In the genomic region with DNA sequence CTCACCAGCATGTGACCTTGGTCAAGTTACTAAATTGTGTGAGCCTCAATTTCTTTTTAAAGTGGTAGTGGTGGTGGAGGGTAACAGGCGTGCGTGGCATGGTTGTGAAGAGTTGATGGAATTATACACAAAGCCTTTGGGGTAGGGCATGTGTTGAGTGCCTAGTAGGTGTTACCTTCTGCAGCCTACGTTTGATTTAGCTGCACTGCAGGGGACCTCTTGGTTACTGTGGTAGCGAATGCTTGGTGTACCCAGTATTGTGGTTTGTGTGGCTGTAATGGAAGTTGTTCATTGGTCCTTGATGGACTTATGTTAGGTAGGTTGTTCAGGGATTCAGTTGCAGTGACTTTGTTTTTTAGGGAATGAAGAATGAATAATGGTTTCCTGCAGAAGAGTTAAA, we compare ENCODE assay signal across 16 cellular contexts. TPM values are rescaled to one million over a fixed set of nuclear protein-coding genes. Genes with fewer than 3 reads are reported as not detected.
DNase-seq lines count a peak whose midpoint lies in the region; ATAC-seq and TF ChIP-seq lines count a peak whose summit lies in the region.
"Had no signal": no experiment of that assay in that cellular context is flagged by ENCODE, and none has a peak within 500 bp of the region (broad histone marks: within the 10 kb centered on the region; RNA-seq: fewer than 3 reads in every experiment).

No MANE protein-coding gene starts in this region.

- no peak for DNase-seq in activated naive CD4-positive, alpha-beta T cell treated with Interleukin-2 at 50 U/mL for 16 hours
- DNase-seq in activated CD8-positive, alpha-beta T cell treated with anti-CD3 and anti-CD28 coated beads for 36 hours, result no peak
- peak; percentile 14 to 24 (median 16) for DNase-seq in immature natural killer cell
- no peak for DNase-seq in NCI-H128 (lab: John Stamatoyannopoulos, UW; ENCODE audit: unreplicated experiment)
- no peak for DNase-seq in SHP77 treated with DMSO at 0.1 percent for 48 hours (lab: John Stamatoyannopoulos, UW)
- no peak for DNase-seq in iPS-NIHi7 (ENCODE audit: extremely low spot score)
- DNase-seq: activated B cell treated with CpG ODN at 0.5 μM for 24 hours, brain microvascular endothelial cell, NCI-H2107, SW 1271 had no signal

- no peaks in the 10 kb centered on the region for H3K27me3 Mint-ChIP-seq in activated naive CD4-positive, alpha-beta T cell treated with anti-CD3 and anti-CD28 coated beads, Interleukin-2, amount 50 U/mL, for 24 hours
- H3K27me3 Mint-ChIP-seq in activated CD8-positive, alpha-beta T cell treated with anti-CD3 and anti-CD28 coated beads for 36 hours, result no peaks in the 10 kb centered on the region
- H3K27me3 Mint-ChIP-seq in immature natural killer cell (ENCODE audit: low read depth in 3 of 3), result peaks cover 0 to 10% (median 9%) of the 10 kb centered on the region in 3 donors
- H3K27me3 Mint-ChIP-seq: activated B cell treated with CpG ODN at 0.5 μM for 24 hours had no signal

- peak overlapping the region; percentile 24 for H3K27ac Mint-ChIP-seq in activated naive CD4-positive, alpha-beta T cell treated with anti-CD3 and anti-CD28 coated beads, Interleukin-2, amount 50 U/mL, for 24 hours
- H3K27ac Mint-ChIP-seq in activated CD8-positive, alpha-beta T cell treated with anti-CD3 and anti-CD28 coated beads for 36 hours, result peak overlapping the region; percentile 75
- H3K27ac Mint-ChIP-seq in immature natural killer cell, result peak overlapping the region; percentile 75 to 93 (median 86)

- peaks cover 9% of the 10 kb centered on the region for H3K36me3 Mint-ChIP-seq in activated naive CD4-positive, alpha-beta T cell treated with anti-CD3 and anti-CD28 coated beads, Interleukin-2, amount 50 U/mL, for 24 hours
- peaks cover 70% of the 10 kb centered on the region for H3K36me3 Mint-ChIP-seq in activated CD8-positive, alpha-beta T cell treated with anti-CD3 and anti-CD28 coated beads for 36 hours (ENCODE audit: low read depth)
- H3K36me3 Mint-ChIP-seq in immature natural killer cell, result peaks cover 10 to 37% (median 19%) of the 10 kb centered on the region in 3 donors

- intact Hi-C loops in activated CD8-positive, alpha-beta T cell treated with anti-CD3 and anti-CD28 coated beads for 36 hours (cut with micrococcal nuclease), result no loop called here

- H3K4me1 Mint-ChIP-seq in activated naive CD4-positive, alpha-beta T cell treated with anti-CD3 and anti-CD28 coated beads, Interleukin-2, amount 50 U/mL, for 24 hours, result peaks cover 67% of the 10 kb centered on the region
- peaks cover 75% of the 10 kb centered on the region for H3K4me1 Mint-ChIP-seq in activated CD8-positive, alpha-beta T cell treated with anti-CD3 and anti-CD28 coated beads for 36 hours (ENCODE audit: low read depth)
- peaks cover 51 to 68% of the 10 kb centered on the region in 2 donors for H3K4me1 Mint-ChIP-seq in immature natural killer cell

- ATAC-seq in activated CD8-positive, alpha-beta T cell treated with anti-CD3 and anti-CD28 coated beads for 36 hours, result peak; percentile 31
- ATAC-seq: HCT116 had no signal

- CTCF ChIA-PET in activated CD8-positive, alpha-beta T cell treated with anti-CD3 and anti-CD28 coated beads for 36 hours (lab: Charles Lee), result no interaction called here

- H3K27ac ChIP-seq in temporal lobe (ENCODE audit: low read depth, low read length), result peak overlapping the region; percentile 13
- H3K27ac ChIP-seq: brain microvascular endothelial cell, hepatocyte had no signal

- H3K9me3 Mint-ChIP-seq in activated naive CD4-positive, alpha-beta T cell treated with anti-CD3 and anti-CD28 coated beads, Interleukin-2, amount 50 U/mL, for 24 hours, result no peaks in the 10 kb centered on the region
- no peaks in the 10 kb centered on the region for H3K9me3 Mint-ChIP-seq in activated CD8-positive, alpha-beta T cell treated with anti-CD3 and anti-CD28 coated beads for 36 hours
- H3K9me3 Mint-ChIP-seq in immature natural killer cell, result no peaks in the 10 kb centered on the region
- H3K9me3 Mint-ChIP-seq: activated B cell treated with CpG ODN at 0.5 μM for 24 hours had no signal

- H3K4me3 Mint-ChIP-seq in activated naive CD4-positive, alpha-beta T cell treated with anti-CD3 and anti-CD28 coated beads, Interleukin-2, amount 50 U/mL, for 24 hours, result peak overlapping the region; percentile 33
- H3K4me3 Mint-ChIP-seq in activated CD8-positive, alpha-beta T cell treated with anti-CD3 and anti-CD28 coated beads for 36 hours, result no peak overlapping the region
- H3K4me3 Mint-ChIP-seq in immature natural killer cell, result peak overlapping the region; percentile 2 to 64 (median 8)
- H3K4me3 Mint-ChIP-seq: activated B cell treated with CpG ODN at 0.5 μM for 24 hours had no signal

- no peak for TF ChIP-seq CTCF in activated CD8-positive, alpha-beta T cell treated with anti-CD3 and anti-CD28 coated beads for 36 hours (IDR thresholded peaks at IDR 0.05)

- POLR2A ChIA-PET in activated CD8-positive, alpha-beta T cell treated with anti-CD3 and anti-CD28 coated beads for 36 hours (lab: Charles Lee), result interaction anchor here (1.1 kb wide), 1 partner anchor 25 kb away, joined by 4 read pairs; no protein-coding TSS in a partner anchor

RNA-seq across cellular contexts. Expression of a gene that starts 24.6 kb away (rescaled TPM):
- total RNA-seq in activated CD8-positive, alpha-beta T cell treated with anti-CD3 and anti-CD28 coated beads for 36 hours, result 1 to 10 TPM in 1 of 2 experiments, under 1 TPM in 1; 0.74 to 1.1 TPM
- polyA plus RNA-seq in immature natural killer cell, result 1 to 10 TPM; 1.9 to 3.7 (median 2.5) TPM
- 0.25 TPM for total RNA-seq in temporal lobe
- total RNA-seq: G401, RPMI7951 had no signal

RNA-seq across cellular contexts. Expression of a gene that starts 33.1 kb away (rescaled TPM):
- total RNA-seq in activated CD8-positive, alpha-beta T cell treated with anti-CD3 and anti-CD28 coated beads for 36 hours, result 100 to 1,000 TPM; 242 to 254 TPM
- 100 to 1,000 TPM; 163 to 287 (median 209) TPM for polyA plus RNA-seq in immature natural killer cell
- total RNA-seq in temporal lobe, result 84.3 TPM

RNA-seq across cellular contexts. Expression of a gene that starts 36.1 kb away (rescaled TPM):
- 10 to 100 TPM; 21.6 to 24.0 TPM for total RNA-seq in activated CD8-positive, alpha-beta T cell treated with anti-CD3 and anti-CD28 coated beads for 36 hours
- 10 to 100 TPM in 1 of 3 donors, 1 to 10 TPM in 2; 6.0 to 20.8 (median 8.3) TPM for polyA plus RNA-seq in immature natural killer cell
- total RNA-seq in temporal lobe, result 4.7 TPM
- total RNA-seq: G401 had no signal

Comparison
In these comparisons a context has a peak if more than half of its experiments do, and no peak if none do; other contexts are left out.
1. H3K27ac Mint-ChIP-seq: peak in every context shown above with its lines; median percentile 86 in immature natural killer cell; 75 in activated CD8-positive, alpha-beta T cell treated with anti-CD3 and anti-CD28 coated beads for 36 hours; 24 in activated naive CD4-positive, alpha-beta T cell treated with anti-CD3 and anti-CD28 coated beads, Interleukin-2, amount 50 U/mL, for 24 hours.
2. DNase-seq: peak in immature natural killer cell (3 of 3); none in activated naive CD4-positive, alpha-beta T cell treated with Interleukin-2 at 50 U/mL for 16 hours (single experiment), activated CD8-positive, alpha-beta T cell treated with anti-CD3 and anti-CD28 coated beads for 36 hours (single experiment), NCI-H128 (single experiment), SHP77 treated with DMSO at 0.1 percent for 48 hours (single experiment) and iPS-NIHi7 (single experiment).